In genomic region chr22:19044381-19044780, GRCh38 we compare ENCODE assay signal across 26 cellular contexts.
"Had no signal": no experiment of that assay in that cellular context is flagged by ENCODE, and none has a peak within 500 bp of the region (broad histone marks: within the 10 kb centered on the region; RNA-seq: fewer than 3 reads in every experiment).

No MANE protein-coding gene starts in this region.

- H3K36me3 ChIP-seq: uterus had no signal

- H3K27ac Mint-ChIP-seq: activated B cell treated with CpG ODN at 0.5 μM for 24 hours; activated CD4-positive, alpha-beta T cell treated with anti-CD3 and anti-CD28 coated beads for 36 hours; activated naive CD4-positive, alpha-beta T cell treated with anti-CD3 and anti-CD28 coated beads, Interleukin-2, amount 10 ng/mL, durations not matched to agents 7 days and 5 days; natural killer cell; stimulated activated memory B cell treated with anti-CD40 and anti-IgM and Interleukin-4, amounts not matched to agents 10 μg/mL and 1 μg/mL and 100 μg/mL, for 72 hours had no signal

- FAIRE-seq: pancreas, small intestine had no signal

- H3K4me3 Mint-ChIP-seq: activated B cell treated with CpG ODN at 0.5 μM for 24 hours; activated CD4-positive, alpha-beta T cell treated with anti-CD3 and anti-CD28 coated beads for 36 hours; activated naive CD4-positive, alpha-beta T cell treated with anti-CD3 and anti-CD28 coated beads, Interleukin-2, amount 10 ng/mL, durations not matched to agents 7 days and 5 days; effector memory CD8-positive, alpha-beta T cell; natural killer cell; stimulated activated memory B cell treated with anti-CD40 and anti-IgM and Interleukin-4, amounts not matched to agents 10 μg/mL and 1 μg/mL and 100 μg/mL, for 72 hours had no signal

- DNase-seq: activated B cell treated with CpG ODN at 0.5 μM for 24 hours; activated CD4-positive, alpha-beta T cell treated with anti-CD3 and anti-CD28 coated beads for 36 hours; activated CD4-positive, alpha-beta T cell treated with anti-CD3 and anti-CD28 coated beads, Interleukin-2, amount 50 U/mL, for 4 hours; activated naive CD4-positive, alpha-beta T cell treated with anti-CD3 and anti-CD28 coated beads, Interleukin-2, amount 10 ng/mL, durations not matched to agents 7 days and 5 days; activated T-cell treated with anti-CD3 and anti-CD28 coated beads, Interleukin-2, amount 50 U/mL, for 48 hours; colonic mucosa; effector memory CD8-positive, alpha-beta T cell; foreskin melanocyte; hippocampal formation; left ventricle myocardium superior; midbrain; natural killer cell; pancreas; right cardiac atrium; stimulated activated CD4-positive, alpha-beta T cell treated with anti-CD3 and anti-CD28 coated beads, Interleukin-15, amount 100 ng/mL, for 24 hours; stomach; T-helper 1 cell; T-helper 9 cell; uterus had no signal

- H3K4me3 ChIP-seq: breast epithelium, colonic mucosa, dorsolateral prefrontal cortex, pancreas, stomach, suprapubic skin, tibial nerve, uterus had no signal

- H3K27me3 Mint-ChIP-seq: activated B cell treated with CpG ODN at 0.5 μM for 24 hours; activated CD4-positive, alpha-beta T cell treated with anti-CD3 and anti-CD28 coated beads for 36 hours; activated naive CD4-positive, alpha-beta T cell treated with anti-CD3 and anti-CD28 coated beads, Interleukin-2, amount 10 ng/mL, durations not matched to agents 7 days and 5 days; effector memory CD8-positive, alpha-beta T cell; stimulated activated memory B cell treated with anti-CD40 and anti-IgM and Interleukin-4, amounts not matched to agents 10 μg/mL and 1 μg/mL and 100 μg/mL, for 72 hours had no signal

- H3K27ac ChIP-seq: colonic mucosa, pancreas, stomach, suprapubic skin, tibial nerve, uterus had no signal

- ATAC-seq: activated CD4-positive, alpha-beta T cell treated with anti-CD3 and anti-CD28 coated beads for 36 hours; effector memory CD8-positive, alpha-beta T cell; esophagus mucosa; left ventricle myocardium superior; natural killer cell; pancreas; right cardiac atrium; stimulated activated memory B cell treated with anti-CD40 and anti-IgM and Interleukin-4, amounts not matched to agents 10 μg/mL and 1 μg/mL and 100 μg/mL, for 72 hours had no signal

- H3K27me3 ChIP-seq: breast epithelium, colonic mucosa, dorsolateral prefrontal cortex, pancreas, stomach, suprapubic skin, tibial nerve, uterus had no signal

- H3K9me3 Mint-ChIP-seq: activated B cell treated with CpG ODN at 0.5 μM for 24 hours; activated naive CD4-positive, alpha-beta T cell treated with anti-CD3 and anti-CD28 coated beads, Interleukin-2, amount 10 ng/mL, durations not matched to agents 7 days and 5 days; effector memory CD8-positive, alpha-beta T cell; natural killer cell; stimulated activated memory B cell treated with anti-CD40 and anti-IgM and Interleukin-4, amounts not matched to agents 10 μg/mL and 1 μg/mL and 100 μg/mL, for 72 hours had no signal

- H3K9me3 ChIP-seq: breast epithelium, colonic mucosa, pancreas, stomach, suprapubic skin, tibial nerve, uterus had no signal

- H3K4me1 ChIP-seq: breast epithelium, colonic mucosa, pancreas, stomach, suprapubic skin, tibial nerve, uterus had no signal

- H3K4me1 Mint-ChIP-seq: activated B cell treated with CpG ODN at 0.5 μM for 24 hours; activated CD4-positive, alpha-beta T cell treated with anti-CD3 and anti-CD28 coated beads for 36 hours; activated naive CD4-positive, alpha-beta T cell treated with anti-CD3 and anti-CD28 coated beads, Interleukin-2, amount 10 ng/mL, durations not matched to agents 7 days and 5 days; natural killer cell; stimulated activated memory B cell treated with anti-CD40 and anti-IgM and Interleukin-4, amounts not matched to agents 10 μg/mL and 1 μg/mL and 100 μg/mL, for 72 hours had no signal
